In genomic region chr20:35699914-35700624, GRCh38 we compare ENCODE assay signal across 1 cellular context.
A peak's percentile ranks its signal among the peaks of the same experiment; 100 is the strongest.
TF ChIP-seq lines count a peak whose summit lies in the region.

No MANE protein-coding gene starts in this region.

TF ChIP-seq in HEK293, 187 proteins besides CTCF, POLR2A, EP300 and RAD21 (continued from another document):
- TF ChIP-seq ZNF26 (tag by site-specific recombination; IDR thresholded peaks at IDR 0.05) (no peak), ZNF513 (tag by site-specific recombination; IDR thresholded peaks at IDR 0.05) (no peak; the same call in 1 of the 2 replicates), SP3 (tag by site-specific recombination; IDR thresholded peaks at IDR 0.05) (no peak), ZBTB44 (tag by site-specific recombination; IDR thresholded peaks at IDR 0.05) (no peak), ZNF664 (tag by site-specific recombination; IDR thresholded peaks at IDR 0.05) (peak; percentile 85)
